In genomic region chr7:2405201-2405600, GRCh38 we compare ENCODE assay signal across 10 cellular contexts. TPM values are rescaled to one million over a fixed set of nuclear protein-coding genes. Genes with fewer than 3 reads are reported as not detected.
DNase-seq lines count a peak whose midpoint lies in the region; ATAC-seq, FAIRE-seq and TF ChIP-seq lines count a peak whose summit lies in the region.
"Had no signal": no experiment of that assay in that cellular context is flagged by ENCODE, and none has a peak within 500 bp of the region (broad histone marks: within the 10 kb centered on the region; RNA-seq: fewer than 3 reads in every experiment).

No MANE protein-coding gene starts in this region.

- H3K27me3 ChIP-seq in PC-3 (ENCODE audit: low read length), result no peaks in the 10 kb centered on the region
- no peaks in the 10 kb centered on the region for H3K27me3 ChIP-seq in duodenal mucosa (ENCODE audit: control insufficient read depth in 1 of 2, insufficient read depth in 2 of 2, low read length in 2 of 2)
- H3K27me3 ChIP-seq in small intestine (ENCODE audit: control insufficient read depth in 2 of 2, insufficient read depth in 2 of 2, low read length in 2 of 2), result no peaks in the 10 kb centered on the region

- no peaks in the 10 kb centered on the region for H3K27me3 Mint-ChIP-seq in activated CD4-positive, alpha-beta T cell treated with anti-CD3 and anti-CD28 coated beads, Interleukin-2, amount 10 ng/mL, durations not matched to agents 7 days and 5 days

- H3K36me3 Mint-ChIP-seq in activated CD4-positive, alpha-beta T cell treated with anti-CD3 and anti-CD28 coated beads, Interleukin-2, amount 10 ng/mL, durations not matched to agents 7 days and 5 days (ENCODE audit: low read depth), result peaks cover 38% of the 10 kb centered on the region

- H3K4me1 Mint-ChIP-seq in activated CD4-positive, alpha-beta T cell treated with anti-CD3 and anti-CD28 coated beads, Interleukin-2, amount 10 ng/mL, durations not matched to agents 7 days and 5 days, result peaks cover 64% of the 10 kb centered on the region

- H3K9ac ChIP-seq in PC-3 (ENCODE audit: low read length), result no peak overlapping the region
- H3K9ac ChIP-seq in duodenal mucosa (ENCODE audit: low read depth in 1 of 2, low read length in 2 of 2), result peak overlapping the region; percentile 28 to 48

- H3F3A ChIP-seq in PC-3 (ENCODE audit: low read length, unreplicated experiment), result no peaks in the 10 kb centered on the region

- H3K9me3 ChIP-seq in PC-3 (ENCODE audit: low read length) (no peaks in the 10 kb centered on the region), duodenal mucosa (ENCODE audit: control insufficient read depth in 1 of 2, low read length in 2 of 2) (no peaks in the 10 kb centered on the region), small intestine (ENCODE audit: control insufficient read depth, low read depth) (no peaks in the 10 kb centered on the region)

- H3K27ac ChIP-seq in PC-3 (ENCODE audit: low read length), result no peak overlapping the region
- H3K27ac ChIP-seq in duodenal mucosa (ENCODE audit: low read depth, low read length), result no peak overlapping the region
- peak overlapping the region; percentile 52 to 85 for H3K27ac ChIP-seq in small intestine (ENCODE audit: low read depth in 1 of 2, low read length in 1 of 2)
- H3K27ac ChIP-seq: PC-9 had no signal

- POLR2A ChIA-PET in activated CD4-positive, alpha-beta T cell treated with anti-CD3 and anti-CD28 coated beads, Interleukin-2, amount 10 ng/mL, durations not matched to agents 7 days and 5 days (lab: Charles Lee), result no interaction called here
- POLR2A ChIA-PET in PC-3 (lab: Charles Lee; ENCODE audit: unreplicated experiment), result no interaction called here

- TF ChIP-seq CTCF in PC-3 (conservative IDR thresholded peaks at IDR 0.05; ENCODE audit: low read depth, low read length), result no peak

- no peak for ATAC-seq in PC-3
- no peak for ATAC-seq in GM21526 (IDR thresholded peaks at IDR 0.05; ENCODE audit: low FRiP score, unreplicated experiment)
- ATAC-seq in HG02840 (IDR thresholded peaks at IDR 0.05; ENCODE audit: low FRiP score, unreplicated experiment), result no peak

- H3K4me3 Mint-ChIP-seq in activated CD4-positive, alpha-beta T cell treated with anti-CD3 and anti-CD28 coated beads, Interleukin-2, amount 10 ng/mL, durations not matched to agents 7 days and 5 days, result peak overlapping the region; percentile 80

- BruUV-seq in PC-3 (replicated peaks; lab: Mats Ljungman, UMichigan), result no TSS peak

- peaks cover 14% of the 10 kb centered on the region for H3K4me1 ChIP-seq in PC-3 (ENCODE audit: insufficient read depth, low read length)
- peaks cover 9 to 39% of the 10 kb centered on the region in 2 donors for H3K4me1 ChIP-seq in duodenal mucosa (ENCODE audit: control insufficient read depth in 1 of 2, insufficient read depth in 2 of 2, low read length in 2 of 2)
- peaks cover under 1 to 5% of the 10 kb centered on the region in 2 donors for H3K4me1 ChIP-seq in small intestine (ENCODE audit: control insufficient read depth in 2 of 2, insufficient read depth in 1 of 2, low read depth in 1 of 2, low read length in 1 of 2)

- CTCF ChIA-PET in activated CD4-positive, alpha-beta T cell treated with anti-CD3 and anti-CD28 coated beads, Interleukin-2, amount 10 ng/mL, durations not matched to agents 7 days and 5 days (lab: Charles Lee), result interaction anchor here (0.5 to 1.7 kb wide), 5 partner anchors 11 to 753 kb away, joined by 3 to 8 read pairs (median 3); no protein-coding TSS in a partner anchor
- CTCF ChIA-PET in PC-3 (lab: Charles Lee), result interaction anchor here (0.5 kb wide), 1 partner anchor 226 kb away, joined by 5 read pairs; no protein-coding TSS in a partner anchor

- intact Hi-C loops in PC-3 (cut with micrococcal nuclease), result no loop called here

- peak overlapping the region; percentile 96 for H3K27ac Mint-ChIP-seq in activated CD4-positive, alpha-beta T cell treated with anti-CD3 and anti-CD28 coated beads, Interleukin-2, amount 10 ng/mL, durations not matched to agents 7 days and 5 days

- H3K79me2 ChIP-seq in PC-3 (ENCODE audit: low read length), result peaks cover 21% of the 10 kb centered on the region

- H3K9me2 ChIP-seq in PC-3 (replicated peaks; ENCODE audit: low read length), result no peaks in the 10 kb centered on the region

- H3K36me3 ChIP-seq in PC-3 (ENCODE audit: low read depth, low read length) (no peaks in the 10 kb centered on the region), duodenal mucosa (ENCODE audit: control insufficient read depth in 1 of 2, insufficient read depth in 2 of 2, low read length in 2 of 2) (no peaks in the 10 kb centered on the region), small intestine (ENCODE audit: control insufficient read depth in 2 of 2, insufficient read depth in 2 of 2, low read length in 2 of 2) (no peaks in the 10 kb centered on the region)

- H4K20me1 ChIP-seq in PC-3 (ENCODE audit: low read length), result no peaks in the 10 kb centered on the region

- no peak overlapping the region for H3K4me3 ChIP-seq in PC-3 (ENCODE audit: low read length)
- peak overlapping the region; percentile 73 to 74 for H3K4me3 ChIP-seq in duodenal mucosa (ENCODE audit: low read depth in 1 of 2, low read length in 2 of 2)
- peak overlapping the region in 1 of 2 donors; percentile 31 for H3K4me3 ChIP-seq in small intestine (ENCODE audit: low read depth in 1 of 2, low read length in 2 of 2)

- no peak for FAIRE-seq in small intestine (lab: Jason Lieb, UNC)

- DNase-seq in activated CD4-positive, alpha-beta T cell treated with anti-CD3 and anti-CD28 coated beads, Interleukin-2, amount 10 ng/mL, durations not matched to agents 7 days and 5 days, result no peak
- no peak for DNase-seq in activated CD4-positive, alpha-beta T cell treated with anti-CD3 and anti-CD28 coated beads for 4 hours
- no peak for DNase-seq in PC-3
- DNase-seq in small intestine, result no peak
- DNase-seq in GM03348 (ENCODE audit: low spot score), result no peak
- DNase-seq: NCI-H1694 treated with DMSO at 0.1 percent for 48 hours, PC-9 had no signal

- H3K9me3 Mint-ChIP-seq in activated CD4-positive, alpha-beta T cell treated with anti-CD3 and anti-CD28 coated beads, Interleukin-2, amount 10 ng/mL, durations not matched to agents 7 days and 5 days, result no peaks in the 10 kb centered on the region

- WGBS in small intestine, 3 donors, result 72 to 92% (median 80%) methylated on average over 10 of the region's 10 CpGs

- H3K4me2 ChIP-seq in PC-3 (ENCODE audit: low read length), result peak overlapping the region; percentile 96; the same call in 1 of the 2 replicates

- H2AFZ ChIP-seq in PC-3 (ENCODE audit: low read length), result no peak overlapping the region
- H2AFZ ChIP-seq: PC-9 had no signal

RNA-seq across cellular contexts. Expression of gene CHST12, which starts 1.8 kb away (rescaled TPM):
- total RNA-seq in activated CD4-positive, alpha-beta T cell treated with anti-CD3 and anti-CD28 coated beads, Interleukin-2, amount 10 ng/mL, durations not matched to agents 7 days and 5 days, result 10 to 100 TPM; 40.7 to 44.8 TPM
- total RNA-seq in PC-3 (2014; rRNA removed), result 12.2 and 12.9 TPM in 2 replicates
- polyA plus RNA-seq in small intestine, result 10 to 100 TPM in 1 of 3 donors, 1 to 10 TPM in 2; 1.8 to 10.9 (median 3.0) TPM

RNA-seq across cellular contexts. Expression of gene EIF3B, which starts 50.6 kb away (rescaled TPM):
- 100 to 1,000 TPM; 148 to 158 TPM for total RNA-seq in activated CD4-positive, alpha-beta T cell treated with anti-CD3 and anti-CD28 coated beads, Interleukin-2, amount 10 ng/mL, durations not matched to agents 7 days and 5 days
- 289 and 377 TPM in 2 replicates for total RNA-seq in PC-3 (2014; rRNA removed)
- polyA plus RNA-seq in small intestine, result 10 to 100 TPM; 53.9 to 92.1 (median 69.4) TPM

Comparison
In these comparisons a context has a peak if more than half of its experiments do, and no peak if none do; other contexts are left out.
1. H3K27ac ChIP-seq: peak in small intestine (2 of 2); none in PC-3 (single experiment) and duodenal mucosa (single experiment).